In the genomic region with DNA sequence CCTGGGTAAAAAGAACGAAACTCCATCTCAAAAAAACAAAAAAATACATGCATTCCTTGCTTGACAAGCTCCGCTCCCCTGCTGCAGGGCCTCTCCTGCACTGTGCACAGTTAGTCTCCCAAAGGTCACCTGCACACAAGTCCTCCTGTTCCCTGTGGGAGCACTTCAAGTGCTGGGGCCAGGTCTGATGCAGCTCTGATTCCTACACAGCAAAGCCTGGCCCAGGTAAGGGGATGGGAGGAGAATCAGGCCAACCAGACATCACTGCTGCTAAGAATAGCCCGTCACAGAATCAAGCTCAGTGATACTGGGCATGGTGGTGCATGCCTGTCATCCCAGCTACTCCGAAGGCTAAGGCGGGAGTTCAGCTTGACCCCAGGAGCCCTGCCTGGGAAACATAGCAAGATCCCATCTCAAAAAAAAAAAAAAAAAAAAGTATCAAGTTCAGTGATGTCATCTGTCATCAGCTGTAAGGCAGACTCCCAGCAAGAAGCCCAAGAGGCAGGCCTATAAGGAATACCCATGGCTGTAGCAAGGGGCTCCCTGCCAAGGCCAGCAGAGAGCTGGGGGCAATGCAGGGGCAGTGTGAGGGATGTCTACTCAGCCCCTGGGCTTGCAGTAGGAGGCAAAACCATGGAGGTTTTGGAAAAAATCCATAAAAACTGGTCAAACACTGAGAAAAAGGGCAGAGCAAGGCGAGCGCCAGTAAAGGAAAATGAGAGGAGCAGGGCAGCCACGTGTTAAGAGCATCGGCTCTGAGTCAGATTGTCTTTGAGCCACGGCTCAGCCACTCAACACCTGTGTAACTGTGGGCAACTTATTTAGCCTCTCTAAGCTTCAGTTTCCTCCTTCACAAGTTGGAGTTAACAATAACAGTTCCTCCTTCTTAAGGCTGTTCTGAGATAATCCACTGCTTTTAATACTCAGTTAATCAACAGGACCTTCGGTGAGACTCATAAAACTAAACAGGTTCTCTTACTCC, we compare ENCODE assay signal across 1 cellular context.
TF ChIP-seq lines count a peak whose summit lies in the region.

No MANE protein-coding gene starts in this region.

TF ChIP-seq in GM23338, 12 proteins besides CTCF, POLR2A, EP300 and RAD21:
- TF ChIP-seq STAT1 (IDR thresholded peaks at IDR 0.05; ENCODE audit: unreplicated experiment) (no peak), EZH2phosphoT487 (IDR thresholded peaks at IDR 0.05; ENCODE audit: unreplicated experiment) (no peak), ETS1 (IDR thresholded peaks at IDR 0.05) (no peak), ZNF114 (CRISPR knock-in tag; IDR thresholded peaks at IDR 0.05) (no peak)
- TF ChIP-seq, protein P1, sequence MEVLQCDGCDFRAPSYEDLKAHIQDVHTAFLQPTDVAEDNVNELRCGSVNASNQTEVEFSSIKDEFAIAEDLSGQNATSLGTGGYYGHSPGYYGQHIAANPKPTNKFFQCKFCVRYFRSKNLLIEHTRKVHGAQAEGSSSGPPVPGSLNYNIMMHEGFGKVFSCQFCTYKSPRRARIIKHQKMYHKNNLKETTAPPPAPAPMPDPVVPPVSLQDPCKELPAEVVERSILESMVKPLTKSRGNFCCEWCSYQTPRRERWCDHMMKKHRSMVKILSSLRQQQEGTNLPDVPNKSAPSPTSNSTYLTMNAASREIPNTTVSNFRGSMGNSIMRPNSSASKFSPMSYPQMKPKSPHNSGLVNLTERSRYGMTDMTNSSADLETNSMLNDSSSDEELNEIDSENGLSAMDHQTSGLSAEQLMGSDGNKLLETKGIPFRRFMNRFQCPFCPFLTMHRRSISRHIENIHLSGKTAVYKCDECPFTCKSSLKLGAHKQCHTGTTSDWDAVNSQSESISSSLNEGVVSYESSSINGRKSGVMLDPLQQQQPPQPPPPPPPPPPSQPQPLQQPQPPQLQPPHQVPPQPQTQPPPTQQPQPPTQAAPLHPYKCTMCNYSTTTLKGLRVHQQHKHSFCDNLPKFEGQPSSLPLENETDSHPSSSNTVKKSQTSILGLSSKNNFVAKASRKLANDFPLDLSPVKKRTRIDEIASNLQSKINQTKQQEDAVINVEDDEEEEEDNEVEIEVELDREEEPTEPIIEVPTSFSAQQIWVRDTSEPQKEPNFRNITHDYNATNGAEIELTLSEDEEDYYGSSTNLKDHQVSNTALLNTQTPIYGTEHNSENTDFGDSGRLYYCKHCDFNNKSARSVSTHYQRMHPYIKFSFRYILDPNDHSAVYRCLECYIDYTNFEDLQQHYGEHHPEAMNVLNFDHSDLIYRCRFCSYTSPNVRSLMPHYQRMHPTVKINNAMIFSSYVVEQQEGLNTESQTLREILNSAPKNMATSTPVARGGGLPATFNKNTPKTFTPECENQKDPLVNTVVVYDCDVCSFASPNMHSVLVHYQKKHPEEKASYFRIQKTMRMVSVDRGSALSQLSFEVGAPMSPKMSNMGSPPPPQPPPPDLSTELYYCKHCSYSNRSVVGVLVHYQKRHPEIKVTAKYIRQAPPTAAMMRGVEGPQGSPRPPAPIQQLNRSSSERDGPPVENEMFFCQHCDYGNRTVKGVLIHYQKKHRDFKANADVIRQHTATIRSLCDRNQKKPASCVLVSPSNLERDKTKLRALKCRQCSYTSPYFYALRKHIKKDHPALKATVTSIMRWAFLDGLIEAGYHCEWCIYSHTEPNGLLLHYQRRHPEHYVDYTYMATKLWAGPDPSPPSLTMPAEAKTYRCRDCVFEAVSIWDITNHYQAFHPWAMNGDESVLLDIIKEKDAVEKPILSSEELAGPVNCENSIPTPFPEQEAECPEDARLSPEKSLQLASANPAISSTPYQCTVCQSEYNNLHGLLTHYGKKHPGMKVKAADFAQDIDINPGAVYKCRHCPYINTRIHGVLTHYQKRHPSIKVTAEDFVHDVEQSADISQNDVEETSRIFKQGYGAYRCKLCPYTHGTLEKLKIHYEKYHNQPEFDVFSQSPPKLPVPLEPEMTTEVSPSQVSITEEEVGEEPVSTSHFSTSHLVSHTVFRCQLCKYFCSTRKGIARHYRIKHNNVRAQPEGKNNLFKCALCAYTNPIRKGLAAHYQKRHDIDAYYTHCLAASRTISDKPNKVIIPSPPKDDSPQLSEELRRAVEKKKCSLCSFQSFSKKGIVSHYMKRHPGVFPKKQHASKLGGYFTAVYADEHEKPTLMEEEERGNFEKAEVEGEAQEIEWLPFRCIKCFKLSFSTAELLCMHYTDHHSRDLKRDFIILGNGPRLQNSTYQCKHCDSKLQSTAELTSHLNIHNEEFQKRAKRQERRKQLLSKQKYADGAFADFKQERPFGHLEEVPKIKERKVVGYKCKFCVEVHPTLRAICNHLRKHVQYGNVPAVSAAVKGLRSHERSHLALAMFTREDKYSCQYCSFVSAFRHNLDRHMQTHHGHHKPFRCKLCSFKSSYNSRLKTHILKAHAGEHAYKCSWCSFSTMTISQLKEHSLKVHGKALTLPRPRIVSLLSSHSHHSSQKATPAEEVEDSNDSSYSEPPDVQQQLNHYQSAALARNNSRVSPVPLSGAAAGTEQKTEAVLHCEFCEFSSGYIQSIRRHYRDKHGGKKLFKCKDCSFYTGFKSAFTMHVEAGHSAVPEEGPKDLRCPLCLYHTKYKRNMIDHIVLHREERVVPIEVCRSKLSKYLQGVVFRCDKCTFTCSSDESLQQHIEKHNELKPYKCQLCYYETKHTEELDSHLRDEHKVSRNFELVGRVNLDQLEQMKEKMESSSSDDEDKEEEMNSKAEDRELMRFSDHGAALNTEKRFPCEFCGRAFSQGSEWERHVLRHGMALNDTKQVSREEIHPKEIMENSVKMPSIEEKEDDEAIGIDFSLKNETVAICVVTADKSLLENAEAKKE (CRISPR knock-in tag; IDR thresholded peaks at IDR 0.05): no peak
- TF ChIP-seq, protein P2, sequence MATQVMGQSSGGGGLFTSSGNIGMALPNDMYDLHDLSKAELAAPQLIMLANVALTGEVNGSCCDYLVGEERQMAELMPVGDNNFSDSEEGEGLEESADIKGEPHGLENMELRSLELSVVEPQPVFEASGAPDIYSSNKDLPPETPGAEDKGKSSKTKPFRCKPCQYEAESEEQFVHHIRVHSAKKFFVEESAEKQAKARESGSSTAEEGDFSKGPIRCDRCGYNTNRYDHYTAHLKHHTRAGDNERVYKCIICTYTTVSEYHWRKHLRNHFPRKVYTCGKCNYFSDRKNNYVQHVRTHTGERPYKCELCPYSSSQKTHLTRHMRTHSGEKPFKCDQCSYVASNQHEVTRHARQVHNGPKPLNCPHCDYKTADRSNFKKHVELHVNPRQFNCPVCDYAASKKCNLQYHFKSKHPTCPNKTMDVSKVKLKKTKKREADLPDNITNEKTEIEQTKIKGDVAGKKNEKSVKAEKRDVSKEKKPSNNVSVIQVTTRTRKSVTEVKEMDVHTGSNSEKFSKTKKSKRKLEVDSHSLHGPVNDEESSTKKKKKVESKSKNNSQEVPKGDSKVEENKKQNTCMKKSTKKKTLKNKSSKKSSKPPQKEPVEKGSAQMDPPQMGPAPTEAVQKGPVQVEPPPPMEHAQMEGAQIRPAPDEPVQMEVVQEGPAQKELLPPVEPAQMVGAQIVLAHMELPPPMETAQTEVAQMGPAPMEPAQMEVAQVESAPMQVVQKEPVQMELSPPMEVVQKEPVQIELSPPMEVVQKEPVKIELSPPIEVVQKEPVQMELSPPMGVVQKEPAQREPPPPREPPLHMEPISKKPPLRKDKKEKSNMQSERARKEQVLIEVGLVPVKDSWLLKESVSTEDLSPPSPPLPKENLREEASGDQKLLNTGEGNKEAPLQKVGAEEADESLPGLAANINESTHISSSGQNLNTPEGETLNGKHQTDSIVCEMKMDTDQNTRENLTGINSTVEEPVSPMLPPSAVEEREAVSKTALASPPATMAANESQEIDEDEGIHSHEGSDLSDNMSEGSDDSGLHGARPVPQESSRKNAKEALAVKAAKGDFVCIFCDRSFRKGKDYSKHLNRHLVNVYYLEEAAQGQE (IDR thresholded peaks at IDR 0.05; ENCODE audit: unreplicated experiment): no peak
TF ChIP-seq in GM23338: peak in this region for 0.
